Comparison of ENCODE assay signal across 8 cellular contexts in genomic region chr21:42220138-42220701, GRCh38. TPM values are rescaled to one million over a fixed set of nuclear protein-coding genes. Genes with fewer than 3 reads are reported as not detected.
DNase-seq lines count a peak whose midpoint lies in the region; ATAC-seq and TF ChIP-seq lines count a peak whose summit lies in the region.

No MANE protein-coding gene starts in this region.

- no peak for TF ChIP-seq CTCF in MCF 10A (IDR thresholded peaks at IDR 0.05; ENCODE audit: unreplicated experiment)

- POLR2A ChIA-PET in MCF 10A (lab: Yijun Ruan, JAX), result interaction anchor here (0.6 to 4.4 kb wide), 17 partner anchors 9 to 435 kb away, joined by 3 to 83 read pairs (median 5); no protein-coding TSS in a partner anchor

- no peaks in the 10 kb centered on the region for H3K36me3 ChIP-seq in iPS-18a (ENCODE audit: control insufficient read depth, low read depth, low read length)

- CTCF ChIA-PET in MCF 10A (lab: Yijun Ruan, JAX), result interaction anchor here (0.7 to 3.5 kb wide), 5 partner anchors 8 to 178 kb away, joined by 3 to 15 read pairs (median 5); no protein-coding TSS in a partner anchor

- H3K4me1 ChIP-seq in iPS-18a (ENCODE audit: control insufficient read depth, low read depth, low read length), result peaks cover 14% of the 10 kb centered on the region

- H3K4me3 ChIP-seq in iPS-18a (ENCODE audit: low read length), result peak overlapping the region; percentile 77

- no TSS peak for BruUV-seq in MCF 10A (replicated peaks; lab: Mats Ljungman, UMichigan)

- peak overlapping the region; percentile 81 for H3K27ac Mint-ChIP-seq in MCF 10A (ENCODE audit: low read depth, unreplicated experiment)

- no peaks in the 10 kb centered on the region for H3K9me3 ChIP-seq in iPS-18a (ENCODE audit: control insufficient read depth, low read depth, low read length)

- ATAC-seq in GM18511 (IDR thresholded peaks at IDR 0.05; ENCODE audit: unreplicated experiment) (peak; percentile 65), GM19455 (IDR thresholded peaks at IDR 0.05; ENCODE audit: unreplicated experiment) (no peak)

- intact Hi-C loops in MCF 10A (cut with micrococcal nuclease), result loop anchor here (1.0 kb wide), 2 partner anchors 8 to 49 kb away; no protein-coding TSS in a partner anchor

- peaks cover 21% of the 10 kb centered on the region for H3K4me1 Mint-ChIP-seq in MCF 10A (ENCODE audit: insufficient read depth, unreplicated experiment)

- peak overlapping the region; percentile 90 for H3K4me3 Mint-ChIP-seq in MCF 10A (ENCODE audit: unreplicated experiment)

- H3K9ac ChIP-seq in iPS-18a (ENCODE audit: low read length), result no peak overlapping the region

- H3K9me3 Mint-ChIP-seq in MCF 10A (ENCODE audit: unreplicated experiment), result no peaks in the 10 kb centered on the region

- peak; percentile 51 for DNase-seq in 8988T
- peak; percentile 92 for DNase-seq in NCI-H1105 (lab: John Stamatoyannopoulos, UW)
- DNase-seq in T-helper 2 cell, result peak; percentile 30 to 94 (median 69)
- DNase-seq in MCF 10A (ENCODE audit: unreplicated experiment), result peak; percentile 67
- DNase-seq in renal cortical epithelial cell (ENCODE audit: low read depth), result peak; percentile 70

- H3K27me3 Mint-ChIP-seq in MCF 10A (ENCODE audit: insufficient read depth, unreplicated experiment), result no peaks in the 10 kb centered on the region

- peaks cover 48% of the 10 kb centered on the region for H3K27me3 ChIP-seq in iPS-18a (ENCODE audit: control insufficient read depth, insufficient read depth, low read length)

- no peak overlapping the region for H3K27ac ChIP-seq in iPS-18a (ENCODE audit: low read length)

- peaks cover 13% of the 10 kb centered on the region for H3K36me3 Mint-ChIP-seq in MCF 10A (ENCODE audit: insufficient read depth, unreplicated experiment)

RNA-seq across cellular contexts. Expression of gene ABCG1, which starts 1.3 kb away (rescaled TPM):
- total RNA-seq in MCF 10A (2022) (25.5 and 28.7 TPM in 2 replicates), renal cortical epithelial cell (0.52 and 0.85 TPM in 2 replicates)

Comparison
In these comparisons a context has a peak if more than half of its experiments do, and no peak if none do; other contexts are left out.
1. RNA of gene ABCG1, which starts 1.3 kb away (total RNA-seq): 25.5 to 28.7 TPM in MCF 10A; 0.52 to 0.85 TPM in renal cortical epithelial cell; every median in the first group is over 10 times any median in the second.
2. Peak in every context shown above with its lines, with median percentiles within 50 percentile points of each other: DNase-seq.